In genomic region chr14:19687880-19688279, GRCh38 we compare ENCODE assay signal across 6 cellular contexts. TPM values are rescaled to one million over a fixed set of nuclear protein-coding genes. Genes with fewer than 3 reads are reported as not detected.
"Had no signal": no experiment of that assay in that cellular context is flagged by ENCODE, and none has a peak within 500 bp of the region (broad histone marks: within the 10 kb centered on the region; RNA-seq: fewer than 3 reads in every experiment).

No MANE protein-coding gene starts in this region.

RNA-seq across cellular contexts. Expression of gene OR11H2, which starts 25.8 kb away (rescaled TPM):
- total RNA-seq: LHCN-M2, MCF 10A, PC-3, Peyer's patch, SJCRH30, SK-MEL-5 had no signal

RNA-seq across cellular contexts. Expression of gene OR4Q3, which starts 55.5 kb away (rescaled TPM):
- total RNA-seq: LHCN-M2, MCF 10A, PC-3, Peyer's patch, SJCRH30, SK-MEL-5 had no signal
